22 cellular contexts compared by ENCODE assay signal in genomic region chr5:40600383-40600782, GRCh38.
"Had no signal": no experiment of that assay in that cellular context is flagged by ENCODE, and none has a peak within 500 bp of the region (broad histone marks: within the 10 kb centered on the region; RNA-seq: fewer than 3 reads in every experiment).

No MANE protein-coding gene starts in this region.

- H3K27me3 ChIP-seq: ascending aorta, body of pancreas, SJCRH30 had no signal

- H3K4me1 ChIP-seq: ascending aorta, body of pancreas had no signal

- H3K36me3 ChIP-seq: ascending aorta, SJCRH30, WERI-Rb-1 had no signal

- H3K9me2 ChIP-seq: SK-N-SH had no signal

- H3K9me3 ChIP-seq: ascending aorta, body of pancreas, SK-N-SH had no signal

- H3K4me2 ChIP-seq: SK-N-SH had no signal

- DNase-seq: activated CD4-positive, alpha-beta T cell treated with anti-CD3 and anti-CD28 coated beads for 4 hours; activated CD4-positive, alpha-beta T cell treated with anti-CD3 and anti-CD28 coated beads, Interleukin-2, amount 50 U/mL, for 4 hours; activated CD8-positive, alpha-beta memory T cell treated with anti-CD3 and anti-CD28 coated beads for 24 hours; activated naive CD4-positive, alpha-beta T cell treated with anti-CD3 and anti-CD28 coated beads, Interleukin-2, amount 50 U/mL, for 16 hours; activated T-cell treated with anti-CD3 and anti-CD28 coated beads, Interleukin-2, amount 50 U/mL, for 48 hours; amniotic stem cell; body of pancreas; central memory CD4-positive, alpha-beta T cell; KG1; NCI-H1092; NCI-H1694 treated with DMSO at 0.1 percent for 48 hours; NCI-H2029 treated with DMSO at 0.1 percent for 48 hours; NCI-H446; NCI-H524; NCI-H82; Right ventricle myocardium superior; SK-N-SH; T-helper 1 cell; WERI-Rb-1 had no signal

- H3K4me3 ChIP-seq: ascending aorta, body of pancreas, SJCRH30 had no signal

- H3K9me3 Mint-ChIP-seq: IgD-negative memory B cell had no signal

- H3K27ac ChIP-seq: ascending aorta, body of pancreas, SJCRH30, WERI-Rb-1 had no signal
